ENCODE assay signal across 1 cellular context in genomic region chr4:165343353-165344191, GRCh38.
TF ChIP-seq lines count a peak whose summit lies in the region.

No MANE protein-coding gene starts in this region.

TF ChIP-seq in K562, 482 proteins besides CTCF, POLR2A, EP300 and RAD21 (continued from another document):
- TF ChIP-seq DEAF1 (CRISPR knock-in tag; IDR thresholded peaks at IDR 0.05): no peak
- no peak for TF ChIP-seq KLF13 (tag; IDR thresholded peaks at IDR 0.05; ENCODE audit: borderline replicate concordance, low read depth)
- no peak for TF ChIP-seq NKRF (IDR thresholded peaks at IDR 0.05; ENCODE audit: borderline replicate concordance)
- TF ChIP-seq HMGN3 (IDR thresholded peaks at IDR 0.05; ENCODE audit: borderline replicate concordance, extremely low read depth, insufficient read length, low read depth, low read length): peak; percentile 18
- no peak for TF ChIP-seq ZNF551 (CRISPR knock-in tag; IDR thresholded peaks at IDR 0.05)
- TF ChIP-seq RCOR1 (IDR thresholded peaks at IDR 0.05; ENCODE audit: borderline replicate concordance in 1 of 2, low read depth in 2 of 2, low read length in 2 of 2): no peak
- TF ChIP-seq TSC22D4 (tag; IDR thresholded peaks at IDR 0.05): no peak
- TF ChIP-seq PTBP1 (IDR thresholded peaks at IDR 0.05; ENCODE audit: low read depth, low read length): no peak
- TF ChIP-seq POLR3G (IDR thresholded peaks at IDR 0.05; ENCODE audit: extremely low read depth, insufficient read length, insufficient replicate concordance): no peak
- TF ChIP-seq PTRF (tag; IDR thresholded peaks at IDR 0.05): no peak
- no peak for TF ChIP-seq WHSC1 (IDR thresholded peaks at IDR 0.05; ENCODE audit: low read length)
- no peak for TF ChIP-seq VEZF1 (CRISPR knock-in tag; IDR thresholded peaks at IDR 0.05)
- TF ChIP-seq BRF2 (IDR thresholded peaks at IDR 0.05; ENCODE audit: borderline replicate concordance, insufficient read depth, insufficient read length): no peak
- peak; percentile 49; the same call in 1 of the 2 replicates for TF ChIP-seq DNMT1 (IDR thresholded peaks at IDR 0.05)
- 0 out of 2 replicates have a peak, but pooled peaks have one; percentile 17 for TF ChIP-seq BHLHE40 (IDR thresholded peaks at IDR 0.05; ENCODE audit: low read length)
- TF ChIP-seq ZNF75A (CRISPR knock-in tag; IDR thresholded peaks at IDR 0.05): no peak
- peak; percentile 3 for TF ChIP-seq MEIS2 (IDR thresholded peaks at IDR 0.05; ENCODE audit: partially characterized antibody)
- TF ChIP-seq ZEB2 (IDR thresholded peaks at IDR 0.05): 0 out of 2 replicates have a peak, but pooled peaks have one; percentile 25
- TF ChIP-seq BCLAF1 (IDR thresholded peaks at IDR 0.05; ENCODE audit: borderline replicate concordance in 1 of 2, control insufficient read depth in 1 of 2, low read depth in 2 of 2, low read length in 1 of 2): no peak
- no peak for TF ChIP-seq RNF2 (IDR thresholded peaks at IDR 0.05)
- no peak for TF ChIP-seq PHTF2 (CRISPR knock-in tag; IDR thresholded peaks at IDR 0.05)
- TF ChIP-seq ZBTB7A (IDR thresholded peaks at IDR 0.05; ENCODE audit: borderline replicate concordance, control insufficient read depth, low read depth, low read length): no peak
- no peak for TF ChIP-seq CHCHD3 (CRISPR knock-in tag; IDR thresholded peaks at IDR 0.05)
- TF ChIP-seq TGIF2 (CRISPR knock-in tag; IDR thresholded peaks at IDR 0.05): no peak
- TF ChIP-seq KLF10 (CRISPR knock-in tag; IDR thresholded peaks at IDR 0.05): 0 out of 2 replicates have a peak, but pooled peaks have one; percentile 8
- no peak for TF ChIP-seq FOXM1 (IDR thresholded peaks at IDR 0.05; ENCODE audit: low read depth)
- TF ChIP-seq FOXM1 (CRISPR knock-in tag; IDR thresholded peaks at IDR 0.05; ENCODE audit: low read depth): no peak
- 0 out of 2 replicates have a peak, but pooled peaks have one; percentile 32 for TF ChIP-seq POLR2AphosphoS5 (IDR thresholded peaks at IDR 0.05; ENCODE audit: control insufficient read depth, insufficient read depth, low read depth, low read length)
- no peak for TF ChIP-seq STAG1 (CRISPR knock-in tag; IDR thresholded peaks at IDR 0.05; ENCODE audit: borderline replicate concordance)
- no peak for TF ChIP-seq ZBTB40 (IDR thresholded peaks at IDR 0.05)
- TF ChIP-seq ZBTB40 (CRISPR knock-in tag; IDR thresholded peaks at IDR 0.05): no peak
- no peak for TF ChIP-seq TAL1 (IDR thresholded peaks at IDR 0.05)
- TF ChIP-seq MYNN (IDR thresholded peaks at IDR 0.05): peak; percentile 38; the same call in 1 of the 2 replicates
- TF ChIP-seq MYNN (CRISPR knock-in tag; IDR thresholded peaks at IDR 0.05): no peak
